1 cellular context compared by ENCODE assay signal in genomic region chr1:59478822-59479221, GRCh38.
TF ChIP-seq lines count a peak whose summit lies in the region.

No MANE protein-coding gene starts in this region.

TF ChIP-seq in HepG2, 621 proteins besides CTCF, POLR2A, EP300 and RAD21:
- TF ChIP-seq ZNF646 (CRISPR knock-in tag; IDR thresholded peaks at IDR 0.05), result no peak
- no peak for TF ChIP-seq JUN (CRISPR knock-in tag; IDR thresholded peaks at IDR 0.05)
- TF ChIP-seq SIN3A (IDR thresholded peaks at IDR 0.05; ENCODE audit: borderline replicate concordance, low read depth, low read length), result no peak
- TF ChIP-seq ZNF232 (CRISPR knock-in tag; IDR thresholded peaks at IDR 0.05; ENCODE audit: borderline replicate concordance), result no peak
- no peak for TF ChIP-seq ZMYM4 (CRISPR knock-in tag; IDR thresholded peaks at IDR 0.05)
- no peak for TF ChIP-seq BRCA1 (CRISPR knock-in tag; IDR thresholded peaks at IDR 0.05)
- no peak for TF ChIP-seq DBP (CRISPR knock-in tag; IDR thresholded peaks at IDR 0.05; ENCODE audit: not compliant biosample characterization)
- TF ChIP-seq ZNF407 (CRISPR knock-in tag; IDR thresholded peaks at IDR 0.05; ENCODE audit: not compliant biosample characterization), result no peak
- TF ChIP-seq HMG20A (CRISPR knock-in tag; IDR thresholded peaks at IDR 0.05; ENCODE audit: borderline replicate concordance), result no peak
- TF ChIP-seq ZBTB46 (CRISPR knock-in tag; IDR thresholded peaks at IDR 0.05; ENCODE audit: borderline replicate concordance), result no peak
- no peak for TF ChIP-seq ZKSCAN1 (IDR thresholded peaks at IDR 0.05; ENCODE audit: low read length)
- TF ChIP-seq ZNF12 (CRISPR knock-in tag; IDR thresholded peaks at IDR 0.05), result no peak
- TF ChIP-seq ZNF367 (CRISPR knock-in tag; IDR thresholded peaks at IDR 0.05; ENCODE audit: borderline replicate concordance), result no peak
